ENCODE assay signal across 28 cellular contexts in the genomic region with DNA sequence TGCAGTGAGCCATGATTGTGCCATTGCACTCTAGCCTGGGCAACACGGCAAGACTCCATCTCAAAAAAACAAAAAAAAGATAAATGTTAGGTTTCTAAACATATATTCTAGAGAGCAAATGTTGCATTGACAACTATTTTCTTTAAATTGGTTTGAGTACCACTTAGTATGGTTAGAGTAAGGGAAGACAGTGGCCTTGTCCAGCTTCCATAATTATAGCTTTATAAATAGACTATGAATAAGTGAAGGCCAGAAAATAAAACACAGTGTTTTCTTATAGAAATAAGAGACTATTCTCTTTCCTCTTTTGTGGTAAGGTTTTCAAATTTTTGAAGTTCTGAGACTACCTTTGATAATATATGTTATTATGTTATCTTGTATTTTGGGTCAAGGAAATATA.
"Had no signal": no experiment of that assay in that cellular context is flagged by ENCODE, and none has a peak within 500 bp of the region (broad histone marks: within the 10 kb centered on the region; RNA-seq: fewer than 3 reads in every experiment).

No MANE protein-coding gene starts in this region.

- H3K4me3 ChIP-seq: stomach, suprapubic skin, testis, thoracic aorta, thyroid gland, tibial artery, tibial nerve, transverse colon, upper lobe of left lung, upper lobe of right lung, uterus, vagina had no signal

- H3K4me3 Mint-ChIP-seq: stimulated activated effector memory CD8-positive, alpha-beta T cell treated with anti-CD3 and anti-CD28 coated beads, Interleukin-12 subunit alpha, Interleukin-12 subunit beta, amount 100 ng/mL, for 72 hours; stimulated activated memory B cell treated with anti-CD40 and anti-IgM and Interleukin-4, amounts not matched to agents 10 μg/mL and 1 μg/mL and 100 μg/mL, for 72 hours; stimulated activated naive B cell treated with anti-CD40 and anti-IgM and Interleukin-4, amounts not matched to agents 10 μg/mL and 1 μg/mL and 100 μg/mL, for 72 hours; stimulated activated naive CD8-positive, alpha-beta T cell treated with anti-CD3 and anti-CD28 coated beads, Interleukin-15, amount 100 ng/mL, for 72 hours; stimulated activated naive CD8-positive, alpha-beta T cell treated with anti-CD3 and anti-CD28 coated beads, Interleukin-15, Interleukin-2, amounts not matched to agents 100 ng/mL and 50 ng/mL, for 24 hours; type B pancreatic cell had no signal

- ATAC-seq: stimulated activated effector memory CD8-positive, alpha-beta T cell treated with anti-CD3 and anti-CD28 coated beads, Interleukin-12 subunit alpha, Interleukin-12 subunit beta, amount 100 ng/mL, for 72 hours; stimulated activated memory B cell treated with anti-CD40 and anti-IgM and Interleukin-4, amounts not matched to agents 10 μg/mL and 1 μg/mL and 100 μg/mL, for 72 hours; stimulated activated naive B cell treated with anti-CD40 and anti-IgM and Interleukin-4, amounts not matched to agents 10 μg/mL and 1 μg/mL and 100 μg/mL, for 72 hours; stimulated activated naive CD8-positive, alpha-beta T cell treated with anti-CD3 and anti-CD28 coated beads, Interleukin-15, amount 100 ng/mL, for 72 hours; stimulated activated naive CD8-positive, alpha-beta T cell treated with anti-CD3 and anti-CD28 coated beads, Interleukin-15, Interleukin-2, amounts not matched to agents 100 U/mL and 50 U/mL, for 24 hours; upper lobe of right lung had no signal

- H3K36me3 ChIP-seq: uterus had no signal

- H3K4me1 Mint-ChIP-seq: stimulated activated memory B cell treated with anti-CD40 and anti-IgM and Interleukin-4, amounts not matched to agents 10 μg/mL and 1 μg/mL and 100 μg/mL, for 72 hours; stimulated activated naive CD8-positive, alpha-beta T cell treated with anti-CD3 and anti-CD28 coated beads, Interleukin-15, amount 100 ng/mL, for 72 hours had no signal

- DNase-seq: stimulated activated CD4-positive, alpha-beta T cell treated with anti-CD3 and anti-CD28 coated beads, Interleukin-2, amount 100 ng/mL, for 48 hours; stimulated activated CD4-positive, alpha-beta T cell treated with anti-CD3 and anti-CD28 coated beads, Interleukin-4, amount 100 ng/mL, for 1 hour; stimulated activated CD4-positive, alpha-beta T cell treated with anti-CD3 and anti-CD28 coated beads, Interleukin-4, amount 100 ng/mL, for 24 hours; stimulated activated CD4-positive, alpha-beta T cell treated with anti-CD3 and anti-CD28 coated beads, Interleukin-4, amount 100 ng/mL, for 4 hours; stimulated activated CD8-positive, alpha-beta memory T cell treated with anti-CD3 and anti-CD28 coated beads, Interleukin-4, amount 100 ng/mL, for 48 hours; stimulated activated naive B cell treated with anti-CD40 and anti-IgM and Interleukin-4, amounts not matched to agents 10 μg/mL and 1 μg/mL and 100 μg/mL, for 72 hours; stimulated activated naive CD4-positive, alpha-beta T cell; stimulated activated naive CD4-positive, alpha-beta T cell treated with Interleukin-2 at 50 U/mL for 16 hours; stimulated activated naive CD8-positive, alpha-beta T cell treated with anti-CD3 and anti-CD28 coated beads, Interleukin-15, amount 100 ng/mL, for 72 hours; stimulated activated naive CD8-positive, alpha-beta T cell treated with anti-CD3 and anti-CD28 coated beads, Interleukin-15, Interleukin-2, amounts not matched to agents 100 U/mL and 50 U/mL, for 24 hours; stomach; substantia nigra; testis; thyroid gland; tibial artery; transverse colon; trophoblast cell; upper lobe of left lung; upper lobe of right lung; uterus had no signal

- H3K4me1 ChIP-seq: suprapubic skin, transverse colon, uterus, vagina had no signal

- H3K9me3 ChIP-seq: stomach, suprapubic skin, testis, thoracic aorta, thyroid gland, tibial artery, tibial nerve, transverse colon, upper lobe of left lung, upper lobe of right lung, uterus, vagina had no signal

- H3K27me3 ChIP-seq: stomach, suprapubic skin, testis, thyroid gland, tibial artery, tibial nerve, transverse colon, upper lobe of left lung, upper lobe of right lung, uterus, vagina had no signal

- H3K27ac ChIP-seq: stomach, suprapubic skin, testis, thoracic aorta, thyroid gland, tibial artery, tibial nerve, transverse colon, upper lobe of left lung, upper lobe of right lung, uterus, vagina had no signal

- H3K27ac Mint-ChIP-seq: stimulated activated effector memory CD8-positive, alpha-beta T cell treated with anti-CD3 and anti-CD28 coated beads, Interleukin-12 subunit alpha, Interleukin-12 subunit beta, amount 100 ng/mL, for 72 hours; stimulated activated memory B cell treated with anti-CD40 and anti-IgM and Interleukin-4, amounts not matched to agents 10 μg/mL and 1 μg/mL and 100 μg/mL, for 72 hours; stimulated activated naive B cell treated with anti-CD40 and anti-IgM and Interleukin-4, amounts not matched to agents 10 μg/mL and 1 μg/mL and 100 μg/mL, for 72 hours; stimulated activated naive CD8-positive, alpha-beta T cell treated with anti-CD3 and anti-CD28 coated beads, Interleukin-15, Interleukin-2, amounts not matched to agents 100 ng/mL and 50 ng/mL, for 24 hours; type B pancreatic cell had no signal

- H3K27me3 Mint-ChIP-seq: stimulated activated memory B cell treated with anti-CD40 and anti-IgM and Interleukin-4, amounts not matched to agents 10 μg/mL and 1 μg/mL and 100 μg/mL, for 72 hours; stimulated activated naive B cell treated with anti-CD40 and anti-IgM and Interleukin-4, amounts not matched to agents 10 μg/mL and 1 μg/mL and 100 μg/mL, for 72 hours; stimulated activated naive CD8-positive, alpha-beta T cell treated with anti-CD3 and anti-CD28 coated beads, Interleukin-15, amount 100 ng/mL, for 72 hours; stimulated activated naive CD8-positive, alpha-beta T cell treated with anti-CD3 and anti-CD28 coated beads, Interleukin-15, Interleukin-2, amounts not matched to agents 100 ng/mL and 50 ng/mL, for 24 hours; type B pancreatic cell had no signal

- H3K9me3 Mint-ChIP-seq: stimulated activated effector memory CD8-positive, alpha-beta T cell treated with anti-CD3 and anti-CD28 coated beads, Interleukin-12 subunit alpha, Interleukin-12 subunit beta, amount 100 ng/mL, for 72 hours; stimulated activated memory B cell treated with anti-CD40 and anti-IgM and Interleukin-4, amounts not matched to agents 10 μg/mL and 1 μg/mL and 100 μg/mL, for 72 hours; stimulated activated naive B cell treated with anti-CD40 and anti-IgM and Interleukin-4, amounts not matched to agents 10 μg/mL and 1 μg/mL and 100 μg/mL, for 72 hours; stimulated activated naive CD8-positive, alpha-beta T cell treated with anti-CD3 and anti-CD28 coated beads, Interleukin-15, amount 100 ng/mL, for 72 hours; stimulated activated naive CD8-positive, alpha-beta T cell treated with anti-CD3 and anti-CD28 coated beads, Interleukin-15, Interleukin-2, amounts not matched to agents 100 ng/mL and 50 ng/mL, for 24 hours; type B pancreatic cell had no signal
